Comparison of ENCODE assay signal across 21 cellular contexts in the genomic region with DNA sequence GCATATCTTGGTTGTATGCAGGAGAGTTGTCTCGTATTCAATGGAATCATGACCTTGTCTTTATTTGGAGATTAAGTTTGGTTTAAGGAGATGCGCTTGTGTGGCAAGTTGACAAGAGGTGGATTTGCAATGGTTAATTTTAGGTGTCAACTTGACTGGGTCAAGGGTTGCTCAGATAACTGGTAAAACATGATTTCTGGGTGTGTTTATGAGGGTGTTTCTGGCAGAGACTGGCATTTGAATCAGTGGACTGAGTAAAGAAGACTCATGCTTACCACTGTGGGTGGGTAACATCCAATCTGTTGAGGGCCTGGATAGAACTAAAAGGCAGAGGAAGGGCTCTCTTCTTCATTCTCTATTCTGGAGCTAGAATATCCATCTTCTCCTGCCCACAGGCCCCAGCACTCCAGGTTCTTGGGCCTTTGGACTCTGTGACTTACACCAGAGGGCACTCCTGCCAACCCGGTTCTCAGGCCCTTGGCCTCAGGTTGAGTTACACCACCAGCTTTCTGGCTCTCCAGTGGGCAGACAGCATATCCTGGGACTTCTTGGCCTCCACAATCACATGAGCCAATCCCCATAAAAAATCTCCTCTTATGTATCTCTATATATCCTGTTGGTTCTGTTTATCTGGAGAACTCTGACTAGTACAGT.
DNase-seq lines count a peak whose midpoint lies in the region; ATAC-seq and TF ChIP-seq lines count a peak whose summit lies in the region.
"Had no signal": no experiment of that assay in that cellular context is flagged by ENCODE, and none has a peak within 500 bp of the region (broad histone marks: within the 10 kb centered on the region; RNA-seq: fewer than 3 reads in every experiment).

No MANE protein-coding gene starts in this region.

- H3K27me3 ChIP-seq in right atrium auricular region, result no peaks in the 10 kb centered on the region
- no peaks in the 10 kb centered on the region for H3K27me3 ChIP-seq in body of pancreas
- H3K27me3 ChIP-seq in heart right ventricle, result no peaks in the 10 kb centered on the region
- no peaks in the 10 kb centered on the region for H3K27me3 ChIP-seq in Caco-2 (replicated peaks; ENCODE audit: control insufficient read depth, insufficient read depth, low read length)
- H3K27me3 ChIP-seq: gastrocnemius medialis, neutrophil, tibial nerve had no signal

- no peak overlapping the region for H3K4me3 Mint-ChIP-seq in Caco-2 (ENCODE audit: unreplicated experiment)
- H3K4me3 Mint-ChIP-seq: activated CD4-positive, alpha-beta T cell treated with anti-CD3 and anti-CD28 coated beads for 36 hours; CD8-positive, alpha-beta T cell had no signal

- intact Hi-C loops in Right ventricle myocardium inferior (cut with DNase I) (no loop called here), body of pancreas (cut with DNase I) (no loop called here), heart right ventricle (cut with DNase I) (no loop called here), Caco-2 (cut with micrococcal nuclease; ENCODE audit: unreplicated experiment) (loop anchor here (10.0 kb wide), 1 partner anchor 293 kb away; no protein-coding TSS in a partner anchor)

- POLR2A ChIA-PET in Caco-2 (lab: Charles Lee), result no interaction called here

- H3K4me3 ChIP-seq in right atrium auricular region, result no peak overlapping the region
- H3K4me3 ChIP-seq in body of pancreas, result no peak overlapping the region
- H3K4me3 ChIP-seq in heart right ventricle, result no peak overlapping the region
- no peak overlapping the region for H3K4me3 ChIP-seq in Caco-2 (ENCODE audit: low read depth, low read length)
- H3K4me3 ChIP-seq: A549, gastrocnemius medialis, tibial nerve had no signal

- peaks cover 22% of the 10 kb centered on the region for H3K4me1 Mint-ChIP-seq in Caco-2 (ENCODE audit: low read depth, unreplicated experiment)

- H3K9me3 ChIP-seq in right atrium auricular region (no peaks in the 10 kb centered on the region), body of pancreas (no peaks in the 10 kb centered on the region), heart right ventricle (no peaks in the 10 kb centered on the region), Caco-2 (no peaks in the 10 kb centered on the region)
- H3K9me3 ChIP-seq: A549, gastrocnemius medialis, neutrophil had no signal

- CTCF ChIA-PET in Caco-2 (lab: Charles Lee), result no interaction called here

- H3K36me3 ChIP-seq in right atrium auricular region (no peaks in the 10 kb centered on the region), body of pancreas (replicated peaks in 1 of 2; ENCODE audit: insufficient read depth in 1 of 2, low read depth in 2 of 2) (no peaks in the 10 kb centered on the region), heart right ventricle (no peaks in the 10 kb centered on the region), Caco-2 (ENCODE audit: control insufficient read depth, insufficient read depth, low read length) (no peaks in the 10 kb centered on the region)
- H3K36me3 ChIP-seq: gastrocnemius medialis, neutrophil, tibial nerve had no signal

- H3K27ac Mint-ChIP-seq in Caco-2 (ENCODE audit: unreplicated experiment), result no peak overlapping the region
- H3K27ac Mint-ChIP-seq: activated CD4-positive, alpha-beta T cell treated with anti-CD3 and anti-CD28 coated beads for 36 hours; CD8-positive, alpha-beta T cell had no signal

- H3K27me3 Mint-ChIP-seq in Caco-2 (ENCODE audit: insufficient read depth, unreplicated experiment), result no peaks in the 10 kb centered on the region

- H3K9me3 Mint-ChIP-seq in Caco-2 (ENCODE audit: unreplicated experiment), result no peaks in the 10 kb centered on the region
- H3K9me3 Mint-ChIP-seq: CD8-positive, alpha-beta T cell had no signal

- no TSS peak for BruUV-seq in Caco-2 (replicated peaks; lab: Mats Ljungman, UMichigan)

- H3K4me1 ChIP-seq in right atrium auricular region, result no peaks in the 10 kb centered on the region
- peaks cover 7% of the 10 kb centered on the region for H3K4me1 ChIP-seq in body of pancreas
- peaks cover 0 to 3% (median 0%) of the 10 kb centered on the region in 9 donors for H3K4me1 ChIP-seq in heart right ventricle
- H3K4me1 ChIP-seq in Caco-2, result peaks cover 15% of the 10 kb centered on the region
- H3K4me1 ChIP-seq: A549, gastrocnemius medialis, tibial nerve had no signal

- no peak for DNase-seq in Right ventricle myocardium inferior (ENCODE audit: missing footprints)
- no peak for DNase-seq in right atrium auricular region (ENCODE audit: low spot score)
- DNase-seq in body of pancreas, result peak; percentile 7 to 60 (median 14)
- DNase-seq in heart right ventricle, result peak in 1 of 2 donors; percentile 12
- no peak for DNase-seq in KG1 (lab: John Stamatoyannopoulos, UW)
- DNase-seq in Caco-2, result no peak
- DNase-seq in occipital lobe (lab: John Stamatoyannopoulos, UW), result no peak
- DNase-seq: activated CD4-positive, alpha-beta T cell treated with anti-CD3 and anti-CD28 coated beads for 36 hours; activated naive CD4-positive, alpha-beta T cell treated with anti-CD3 and anti-CD28 coated beads, Interleukin-2, amount 50 U/mL, for 16 hours; CD8-positive, alpha-beta T cell; effector memory CD4-positive, alpha-beta T cell; GOT3; MV-4-11; NCI-H2081 treated with DMSO at 0.1 percent for 48 hours; NCI-H774; SIG-M5 had no signal

- H3K36me3 Mint-ChIP-seq in Caco-2 (ENCODE audit: insufficient read depth, unreplicated experiment), result no peaks in the 10 kb centered on the region
- H3K36me3 Mint-ChIP-seq: CD8-positive, alpha-beta T cell had no signal

- peak; percentile 54 for ATAC-seq in Right ventricle myocardium inferior
- no peak for ATAC-seq in body of pancreas
- ATAC-seq in heart right ventricle, result peak in 4 of 8 donors; percentile 56 to 71 (median 67)
- ATAC-seq in HG02642 (IDR thresholded peaks at IDR 0.05; ENCODE audit: poor library complexity, unreplicated experiment), result no peak
- ATAC-seq: activated CD4-positive, alpha-beta T cell treated with anti-CD3 and anti-CD28 coated beads for 36 hours; CD8-positive, alpha-beta T cell; gastrocnemius medialis had no signal

- no peak for TF ChIP-seq POLR2A in body of pancreas (IDR thresholded peaks at IDR 0.05)

- 84 to 86% methylated on average over 3 of the region's 3 CpGs for WGBS in body of pancreas, 2 donors
- 94 to 96% methylated on average over 3 of the region's 3 CpGs for WGBS in heart right ventricle, 2 donors

- H3K27ac ChIP-seq in right atrium auricular region (no peak overlapping the region), body of pancreas (no peak overlapping the region), heart right ventricle (no peak overlapping the region)
- H3K27ac ChIP-seq: A549, gastrocnemius medialis, neutrophil had no signal

- TF ChIP-seq CTCF in right atrium auricular region (IDR thresholded peaks at IDR 0.05), result peak in 1 of 2 donors; percentile 23
- peak in 1 of 7 experiments; percentile 17 for TF ChIP-seq CTCF in body of pancreas (IDR thresholded peaks at IDR 0.05)
- peak in 6 of 9 donors; percentile 11 to 39 (median 16) for TF ChIP-seq CTCF in heart right ventricle (IDR thresholded peaks at IDR 0.05)
- no peak for TF ChIP-seq CTCF in Caco-2 (IDR thresholded peaks at IDR 0.05; ENCODE audit: insufficient read depth in 1 of 2, low read depth in 1 of 2, low read length in 1 of 2, severe bottlenecking in 1 of 2, unreplicated experiment in 1 of 2)

Comparison
In these comparisons a context has a peak if more than half of its experiments do, and no peak if none do; other contexts are left out.
1. DNase-seq: peak in body of pancreas (4 of 4); none in Right ventricle myocardium inferior (single experiment), right atrium auricular region (single experiment), KG1 (single experiment), Caco-2 (0 of 2) and occipital lobe (single experiment).
2. CTCF ChIP-seq: peak in heart right ventricle (6 of 9); none in Caco-2 (0 of 2).